ENCODE assay signal across 32 cellular contexts in genomic region chr16:86066755-86067154, GRCh38.
"Had no signal": no experiment of that assay in that cellular context is flagged by ENCODE, and none has a peak within 500 bp of the region (broad histone marks: within the 10 kb centered on the region; RNA-seq: fewer than 3 reads in every experiment).

No MANE protein-coding gene starts in this region.

- H3K36me3 Mint-ChIP-seq: mesothelial cell of epicardium; naive B cell; stimulated activated naive B cell treated with anti-CD40 and anti-IgM and Interleukin-4, amounts not matched to agents 10 μg/mL and 1 μg/mL and 100 μg/mL, for 72 hours had no signal

- ATAC-seq: heart right ventricle; left cardiac atrium; left lobe of liver; lower lobe of right lung; right lobe of liver; stimulated activated naive B cell treated with anti-CD40 and anti-IgM and Interleukin-4, amounts not matched to agents 10 μg/mL and 1 μg/mL and 100 μg/mL, for 72 hours; stimulated activated naive CD8-positive, alpha-beta T cell treated with anti-CD3 and anti-CD28 coated beads, Interleukin-15, Interleukin-2, amounts not matched to agents 100 U/mL and 50 U/mL, for 24 hours; upper lobe of right lung had no signal

- H3K9me3 Mint-ChIP-seq: mesothelial cell of epicardium; nephron; neural crest cell; stimulated activated naive B cell treated with anti-CD40 and anti-IgM and Interleukin-4, amounts not matched to agents 10 μg/mL and 1 μg/mL and 100 μg/mL, for 72 hours had no signal

- H3K9me3 ChIP-seq: heart right ventricle, lower lobe of right lung, right atrium auricular region, right lobe of liver, stomach, suprapubic skin, thoracic aorta, tibial artery, upper lobe of right lung had no signal

- H3K4me1 ChIP-seq: parathyroid adenoma, right lobe of liver, tibial artery had no signal

- H3K4me3 Mint-ChIP-seq: mesothelial cell of epicardium; naive B cell; nephron; neural crest cell; stimulated activated naive B cell treated with anti-CD40 and anti-IgM and Interleukin-4, amounts not matched to agents 10 μg/mL and 1 μg/mL and 100 μg/mL, for 72 hours had no signal

- H3K9ac ChIP-seq: parathyroid adenoma had no signal

- FAIRE-seq: urothelium cell line had no signal

- H2AFZ ChIP-seq: hepatocyte, parathyroid adenoma had no signal

- H3K27ac Mint-ChIP-seq: mesothelial cell of epicardium; naive B cell; nephron; progenitor cell of endocrine pancreas; stimulated activated naive B cell treated with anti-CD40 and anti-IgM and Interleukin-4, amounts not matched to agents 10 μg/mL and 1 μg/mL and 100 μg/mL, for 72 hours had no signal

- H3K4me1 Mint-ChIP-seq: mesothelial cell of epicardium; naive B cell; stimulated activated naive B cell treated with anti-CD40 and anti-IgM and Interleukin-4, amounts not matched to agents 10 μg/mL and 1 μg/mL and 100 μg/mL, for 72 hours had no signal

- H3K4me3 ChIP-seq: heart right ventricle, hepatocyte, lower lobe of right lung, right atrium auricular region, right lobe of liver, smooth muscle cell, stomach, suprapubic skin, thoracic aorta, tibial artery, upper lobe of right lung had no signal

- H3K4me2 ChIP-seq: hepatocyte, smooth muscle cell had no signal

- DNase-seq: heart right ventricle; islet precursor cell; kidney glomerular epithelial cell; left cardiac atrium; lower lobe of right lung; mammary epithelial cell; mesendoderm; naive B cell; nucleus accumbens; stimulated activated CD4-positive, alpha-beta T cell treated with anti-CD3 and anti-CD28 coated beads, Interleukin-12 subunit alpha, Interleukin-12 subunit beta, amount 100 ng/mL, for 4 hours; stimulated activated CD4-positive, alpha-beta T cell treated with anti-CD3 and anti-CD28 coated beads, Interleukin-15, amount 100 ng/mL, for 24 hours; stimulated activated CD4-positive, alpha-beta T cell treated with anti-CD3 and anti-CD28 coated beads, Interleukin-2, amount 100 ng/mL, for 24 hours; stimulated activated CD4-positive, alpha-beta T cell treated with anti-CD3 and anti-CD28 coated beads, Interleukin-4, amount 100 ng/mL, for 1 hour; stimulated activated naive B cell treated with anti-CD40 and anti-IgM and Interleukin-4, amounts not matched to agents 10 μg/mL and 1 μg/mL and 100 μg/mL, for 72 hours; stimulated activated naive CD8-positive, alpha-beta T cell treated with anti-CD3 and anti-CD28 coated beads, Interleukin-15, Interleukin-2, amounts not matched to agents 100 U/mL and 50 U/mL, for 24 hours; stomach; tibial artery; trophoblast cell; upper lobe of right lung had no signal

- H3K36me3 ChIP-seq: heart right ventricle, lower lobe of right lung, right atrium auricular region, right lobe of liver, stomach, suprapubic skin, thoracic aorta, tibial artery, upper lobe of right lung had no signal

- H3K27me3 ChIP-seq: hepatocyte, right atrium auricular region, right lobe of liver had no signal

- H3K79me2 ChIP-seq: hepatocyte, parathyroid adenoma had no signal

- H3K27ac ChIP-seq: heart right ventricle, hepatocyte, lower lobe of right lung, parathyroid adenoma, right atrium auricular region, right lobe of liver, stomach, suprapubic skin, thoracic aorta, tibial artery, upper lobe of right lung had no signal
